Comparison of ENCODE assay signal across 7 cellular contexts in the genomic region with DNA sequence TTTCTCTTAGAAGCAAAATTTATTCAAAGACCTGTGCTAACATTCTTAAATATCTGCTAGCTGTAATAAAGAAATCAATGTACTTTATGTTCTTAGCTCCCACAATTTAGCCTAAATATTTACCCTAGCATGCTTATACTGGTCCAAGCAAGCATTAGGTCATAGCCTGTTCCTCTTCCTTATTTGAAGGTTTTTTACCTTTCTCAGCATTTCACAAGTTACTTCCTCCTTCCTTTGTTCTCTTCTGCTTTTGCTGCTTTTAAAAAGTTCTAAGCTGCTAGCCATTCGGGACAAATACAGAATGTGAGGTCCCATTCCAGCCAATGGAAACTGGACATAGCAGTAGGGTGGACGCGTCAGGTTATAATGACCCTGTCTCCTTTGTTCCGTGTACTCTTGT.
DNase-seq lines count a peak whose midpoint lies in the region; ATAC-seq and TF ChIP-seq lines count a peak whose summit lies in the region.
"Not testable (repeated sequence)": the region's sequence is repeated elsewhere in the genome, so short reads cannot be mapped to it uniquely, and the experiment has no call there.

No MANE protein-coding gene starts in this region.

- TF ChIP-seq CTCF in IMR-90 (conservative IDR thresholded peaks at IDR 0.05; ENCODE audit: low read depth, low read length); esophagus squamous epithelium (IDR thresholded peaks at IDR 0.05); nephron (IDR thresholded peaks at IDR 0.05; ENCODE audit: unreplicated experiment in 3 of 3): not testable (repeated sequence)

- peak overlapping the region; percentile 13 for H3K27ac Mint-ChIP-seq in activated T-cell treated with anti-CD3 and anti-CD28 coated beads, Interleukin-2, amount 50 U/mL, for 72 hours
- H3K27ac Mint-ChIP-seq in nephron: peak overlapping the region in 2 of 3 experiments; percentile 13 to 93

- peak overlapping the region; percentile 50; the same call in 1 of the 2 replicates for H4K91ac ChIP-seq in IMR-90 (ENCODE audit: insufficient read depth, low read depth, low read length)

- not testable (repeated sequence) for TF ChIP-seq POLR2A in IMR-90 (IDR thresholded peaks at IDR 0.05; ENCODE audit: low read depth, low read length); esophagus squamous epithelium (IDR thresholded peaks at IDR 0.05)

- not testable (repeated sequence) for H2AFZ ChIP-seq in IMR-90 (replicated peaks; ENCODE audit: low read length, poor library complexity)

- CTCF ChIA-PET in IMR-90 (lab: Yijun Ruan, JAX): interaction anchor here (1.0 kb wide), 1 partner anchor 10 kb away, joined by 3 read pairs; no protein-coding TSS in a partner anchor

- H2BK20ac ChIP-seq in IMR-90 (ENCODE audit: low read depth, low read length): peak overlapping the region; percentile 8; the same call in 1 of the 2 replicates

- H3K36me3 Mint-ChIP-seq in activated T-cell treated with anti-CD3 and anti-CD28 coated beads, Interleukin-2, amount 50 U/mL, for 72 hours (ENCODE audit: insufficient read depth in 2 of 2): not testable (repeated sequence)
- H3K36me3 Mint-ChIP-seq in nephron (ENCODE audit: low read depth): peaks cover 11% of the 10 kb centered on the region

- 0 out of 4 replicates have a peak overlapping the region, but pooled peaks of 1 of the 2 experiments have one; percentile 1 for H4K8ac ChIP-seq in IMR-90 (ENCODE audit: low read depth in 2 of 2, low read length in 2 of 2)

- not testable (repeated sequence) for H3K27ac ChIP-seq in IMR-90 (ENCODE audit: insufficient read depth, low read length)
- H3K27ac ChIP-seq in esophagus squamous epithelium: peak overlapping the region; percentile 36 to 79 (median 64)

- H2AK9ac ChIP-seq in IMR-90 (replicated peaks; ENCODE audit: low read depth, low read length, poor library complexity): not testable (repeated sequence)

- peak overlapping the region; percentile 6 for H2BK5ac ChIP-seq in IMR-90 (ENCODE audit: low read depth, low read length, poor library complexity, severe bottlenecking)

- H3K36me3 ChIP-seq in IMR-90 (ENCODE audit: control insufficient read depth, insufficient read depth, low read length); esophagus squamous epithelium: not testable (repeated sequence)

- intact Hi-C loops in IMR-90 (cut with micrococcal nuclease): loop anchor here (10.0 kb wide), 1 partner anchor 558 kb away; no protein-coding TSS in a partner anchor
- intact Hi-C loops in esophagus squamous epithelium (cut with DNase I): loop anchor here (10.0 kb wide), 1 partner anchor 72 kb away; no protein-coding TSS in a partner anchor

- peaks cover 9 to 14% of the 10 kb centered on the region in 2 experiments; a peak in 2 of 4 replicates for H3K79me1 ChIP-seq in IMR-90 (ENCODE audit: low read depth in 1 of 2, low read length in 2 of 2)

- not testable (repeated sequence) for H3K9me3 ChIP-seq in IMR-90 (ENCODE audit: control insufficient read depth, insufficient read depth, low read length); esophagus squamous epithelium

- not testable (repeated sequence) for H4K20me1 ChIP-seq in IMR-90 (ENCODE audit: insufficient read depth, low read length)

- H3K4me1 Mint-ChIP-seq in activated T-cell treated with anti-CD3 and anti-CD28 coated beads, Interleukin-2, amount 50 U/mL, for 72 hours (ENCODE audit: low read depth): peaks cover 40% of the 10 kb centered on the region
- peaks cover 45% of the 10 kb centered on the region for H3K4me1 Mint-ChIP-seq in nephron

- not testable (repeated sequence) for BruUV-seq in IMR-90 (replicated peaks; lab: Mats Ljungman, UMichigan)

- peaks cover 11% of the 10 kb centered on the region for H3K9me1 ChIP-seq in IMR-90 (ENCODE audit: insufficient read depth, low read length)

- peak overlapping the region; percentile 63; the same call in 1 of the 2 replicates for H4K5ac ChIP-seq in IMR-90 (ENCODE audit: low read depth, low read length)

- in situ Hi-C loops in IMR-90 (cut with MboI; ENCODE audit: low sequenced_read_pairs): loop anchor here (10.0 kb wide), 1 partner anchor 358 kb away; the partner anchor contains the start of gene ATXN1

- dilution Hi-C loops in IMR-90 (cut with HindIII; ENCODE audit: low sequenced_read_pairs, unreplicated experiment): not testable (repeated sequence)

- H2AK5ac ChIP-seq in IMR-90 (ENCODE audit: low read depth, low read length): not testable (repeated sequence)

- H3K4me3 ChIP-seq in IMR-90 (ENCODE audit: insufficient read depth, low read depth, low read length); esophagus squamous epithelium: not testable (repeated sequence)

- ATAC-seq in IMR-90 (ENCODE audit: low read depth); activated T-cell treated with anti-CD3 and anti-CD28 coated beads, Interleukin-2, amount 50 U/mL, for 72 hours (replicated peaks in 1 of 2): not testable (repeated sequence)

- H3K4me3 Mint-ChIP-seq in activated T-cell treated with anti-CD3 and anti-CD28 coated beads, Interleukin-2, amount 50 U/mL, for 72 hours; nephron: not testable (repeated sequence)

- H3K14ac ChIP-seq in IMR-90 (replicated peaks; ENCODE audit: low read depth, low read length): not testable (repeated sequence)

- H3K27me3 ChIP-seq in IMR-90 (ENCODE audit: control insufficient read depth, insufficient read depth, low read length); esophagus squamous epithelium: not testable (repeated sequence)

- peaks cover 20% of the 10 kb centered on the region for H3K4me1 ChIP-seq in IMR-90 (ENCODE audit: control insufficient read depth, insufficient read depth, low read length)
- peaks cover 0 to 69% (median 15%) of the 10 kb centered on the region in 3 donors for H3K4me1 ChIP-seq in esophagus squamous epithelium

- POLR2A ChIA-PET in IMR-90 (lab: Charles Lee; ENCODE audit: unreplicated experiment): not testable (repeated sequence)

- H3K4me2 ChIP-seq in IMR-90 (ENCODE audit: low read depth, low read length): peak overlapping the region; percentile 22; the same call in 1 of the 2 replicates

- H3K27me3 Mint-ChIP-seq in activated T-cell treated with anti-CD3 and anti-CD28 coated beads, Interleukin-2, amount 50 U/mL, for 72 hours (ENCODE audit: low read depth); nephron (ENCODE audit: low read depth): not testable (repeated sequence)

- H3K56ac ChIP-seq in IMR-90 (ENCODE audit: extremely low read depth, insufficient read depth, low read length): not testable (repeated sequence)

- H3K9me3 Mint-ChIP-seq in activated T-cell treated with anti-CD3 and anti-CD28 coated beads, Interleukin-2, amount 50 U/mL, for 72 hours; nephron: not testable (repeated sequence)

- not testable (repeated sequence) for TF ChIP-seq RAD21 in IMR-90 (IDR thresholded peaks at IDR 0.05; ENCODE audit: low read length)

- H2BK120ac ChIP-seq in IMR-90 (ENCODE audit: low read depth, low read length): peak overlapping the region; percentile 31; the same call in 1 of the 2 replicates

- no CpG with 5 or more reads among the region's 4 CpGs for WGBS in IMR-90 (ENCODE audit: extremely low coverage in 2 of 2, insufficient read length in 1 of 2), 2 experiments
- WGBS in esophagus squamous epithelium, 2 donors: 37 to 52% methylated on average over 4 of the region's 4 CpGs

- H3K18ac ChIP-seq in IMR-90 (ENCODE audit: low read depth, low read length): not testable (repeated sequence)

- peak overlapping the region; percentile 18; the same call in 1 of the 2 replicates for H3K4ac ChIP-seq in IMR-90 (ENCODE audit: low read depth, low read length)

- not testable (repeated sequence) for H3K23ac ChIP-seq in IMR-90 (ENCODE audit: low read depth, low read length)

- not testable (repeated sequence) for H2BK15ac ChIP-seq in IMR-90 (ENCODE audit: low read depth, low read length)

- H3K9ac ChIP-seq in IMR-90 (ENCODE audit: low read depth, low read length): not testable (repeated sequence)

- DNase-seq in CD1c-positive myeloid dendritic cell (ENCODE audit: extremely low spot score) (peak; percentile 74), NOMO-1 (lab: John Stamatoyannopoulos, UW; ENCODE audit: unreplicated experiment in 2 of 2) (peak; percentile 52 to 72), SKM-1 treated with dmso at 0.1 percent for 144 hours (lab: John Stamatoyannopoulos, UW; ENCODE audit: unreplicated experiment) (peak; percentile 86)
- not testable (repeated sequence) for DNase-seq in IMR-90; activated T-cell treated with anti-CD3 and anti-CD28 coated beads, Interleukin-2, amount 50 U/mL, for 72 hours; esophagus squamous epithelium (lab: John Stamatoyannopoulos, UW)
